20 cellular contexts compared by ENCODE assay signal in genomic region chr6:128509709-128510108, GRCh38. TPM values are rescaled to one million over a fixed set of nuclear protein-coding genes. Genes with fewer than 3 reads are reported as not detected.
DNase-seq lines count a peak whose midpoint lies in the region; ATAC-seq, FAIRE-seq and TF ChIP-seq lines count a peak whose summit lies in the region.
"Had no signal": no experiment of that assay in that cellular context is flagged by ENCODE, and none has a peak within 500 bp of the region (broad histone marks: within the 10 kb centered on the region; RNA-seq: fewer than 3 reads in every experiment).

No MANE protein-coding gene starts in this region.

- H3K27ac ChIP-seq in A549 (peak overlapping the region; percentile 86 to 89), angular gyrus (ENCODE audit: low read depth, low read length) (peak overlapping the region; percentile 52), layer of hippocampus (ENCODE audit: low read depth, low read length) (peak overlapping the region; percentile 15)
- H3K27ac ChIP-seq: ascending aorta, prostate gland had no signal

- no peaks in the 10 kb centered on the region for H3K9me3 ChIP-seq in A549
- H3K9me3 ChIP-seq: ascending aorta, prostate gland, transverse colon had no signal

- peaks cover 92% of the 10 kb centered on the region for H3K4me1 ChIP-seq in A549
- H3K4me1 ChIP-seq: ascending aorta, prostate gland had no signal

- TF ChIP-seq CTCF in A549 (IDR thresholded peaks at IDR 0.05) = no peak

- TF ChIP-seq POLR2A in A549 (IDR thresholded peaks at IDR 0.05; ENCODE audit: low read length) = no peak
- no peak for TF ChIP-seq POLR2A in GM18505 (IDR thresholded peaks at IDR 0.05; ENCODE audit: borderline replicate concordance, extremely low read depth, insufficient read depth, insufficient read length)

- WGBS in A549 (ENCODE audit: missing lambda C conversion rate) = 0% methylated on average over 1 of the region's 1 CpG

- no peaks in the 10 kb centered on the region for H3K27me3 ChIP-seq in layer of hippocampus (ENCODE audit: control insufficient read depth, insufficient read depth, low read length)
- H3K27me3 ChIP-seq: ascending aorta, transverse colon had no signal

- peak overlapping the region; percentile 89 for H3K4me2 ChIP-seq in A549

- CTCF ChIA-PET in A549 (lab: Yijun Ruan, JAX) = no interaction called here

- no peak for FAIRE-seq in A549 (lab: Jason Lieb, UNC)

- H3K4me3 ChIP-seq in A549 = no peak overlapping the region
- H3K4me3 ChIP-seq: ascending aorta, lung, prostate gland, transverse colon had no signal

- TF ChIP-seq EP300 in A549 (IDR thresholded peaks at IDR 0.05) = no peak

- no peak for TF ChIP-seq RAD21 in A549 (conservative IDR thresholded peaks at IDR 0.05 in 1 of 2, IDR thresholded peaks at IDR 0.05 in 1 of 2)

- DNase-seq in A549 (ENCODE audit: low read depth in 1 of 2, low spot score in 1 of 2) (no peak), iPS-NIHi7 (ENCODE audit: extremely low spot score) (no peak), NCI-H2029 (lab: John Stamatoyannopoulos, UW) (no peak)
- DNase-seq: activated CD4-positive, alpha-beta T cell treated with anti-CD3 and anti-CD28 coated beads for 4 hours; activated CD8-positive, alpha-beta memory T cell treated with anti-CD3 and anti-CD28 coated beads, Interleukin-2, amount 50 U/mL, for 4 hours; activated naive CD4-positive, alpha-beta T cell treated with Interleukin-2 at 50 U/mL for 16 hours; CD4-positive, CD25-positive, alpha-beta regulatory T cell; MM.1S; naive thymus-derived CD4-positive, alpha-beta T cell; NCI-H187 treated with DMSO at 0.1 percent for 48 hours; transverse colon had no signal

- POLR2A ChIA-PET in A549 (lab: Yijun Ruan, JAX) = interaction anchor here (2.5 kb wide), 1 partner anchor 11 kb away, joined by 10 read pairs; the partner anchor contains the start of gene PTPRK

- ATAC-seq in A549 (no peak), HG02981 (IDR thresholded peaks at IDR 0.05; ENCODE audit: unreplicated experiment) (peak; percentile 29), GM18867 (IDR thresholded peaks at IDR 0.05; ENCODE audit: unreplicated experiment) (no peak), GM18505 (IDR thresholded peaks at IDR 0.05; ENCODE audit: unreplicated experiment) (no peak)
- ATAC-seq: naive thymus-derived CD4-positive, alpha-beta T cell; stimulated activated memory B cell treated with anti-CD40 and anti-IgM and Interleukin-4, amounts not matched to agents 10 μg/mL and 1 μg/mL and 100 μg/mL, for 72 hours had no signal

TF ChIP-seq in A549, 52 proteins besides CTCF, POLR2A, EP300 and RAD21:
- no peak for TF ChIP-seq CEBPB (IDR thresholded peaks at IDR 0.05)
- TF ChIP-seq SREBF2 (IDR thresholded peaks at IDR 0.05) = no peak
- no peak for TF ChIP-seq KDM1A (IDR thresholded peaks at IDR 0.05; ENCODE audit: low read depth)
- no peak for TF ChIP-seq ESRRA (IDR thresholded peaks at IDR 0.05; ENCODE audit: borderline replicate concordance, low read length)
- TF ChIP-seq FOSB (CRISPR knock-in tag; IDR thresholded peaks at IDR 0.05) = no peak
- no peak for TF ChIP-seq HOXA7 (CRISPR knock-in tag; IDR thresholded peaks at IDR 0.05)
- TF ChIP-seq HOXB5 (CRISPR knock-in tag; IDR thresholded peaks at IDR 0.05) = no peak
- TF ChIP-seq BHLHE40 (IDR thresholded peaks at IDR 0.05; ENCODE audit: low read depth, low read length) = no peak
- no peak for TF ChIP-seq HMGXB4 (CRISPR knock-in tag; IDR thresholded peaks at IDR 0.05; ENCODE audit: borderline replicate concordance)
- no peak for TF ChIP-seq ZC3H11A (IDR thresholded peaks at IDR 0.05)
- TF ChIP-seq ZFP36 (IDR thresholded peaks at IDR 0.05; ENCODE audit: borderline replicate concordance, partially characterized antibody) = no peak
- TF ChIP-seq RARB (CRISPR knock-in tag; IDR thresholded peaks at IDR 0.05) = no peak
- TF ChIP-seq E2F6 (IDR thresholded peaks at IDR 0.05; ENCODE audit: borderline replicate concordance, low read depth) = no peak
- no peak for TF ChIP-seq GATA3 (IDR thresholded peaks at IDR 0.05; ENCODE audit: borderline replicate concordance)
- no peak for TF ChIP-seq POLR2AphosphoS2 (conservative IDR thresholded peaks at IDR 0.05; ENCODE audit: low read length)
- no peak for TF ChIP-seq KDM5A (IDR thresholded peaks at IDR 0.05)
- TF ChIP-seq JUNB (IDR thresholded peaks at IDR 0.05) = no peak
- TF ChIP-seq PHF8 (IDR thresholded peaks at IDR 0.05; ENCODE audit: borderline replicate concordance, low read depth) = no peak
- TF ChIP-seq HOXB13 (CRISPR knock-in tag; IDR thresholded peaks at IDR 0.05; ENCODE audit: low read depth) = no peak
TF ChIP-seq in A549: peak in this region for 0.

RNA-seq across cellular contexts. Expression of gene PTPRK, which starts 10.7 kb away (rescaled TPM):
- 16.1 and 33.9 TPM in 2 replicates for polyA plus RNA-seq in A549 (2011; rRNA removed)
- 3.6 and 3.9 TPM in 2 replicates for polyA plus RNA-seq in A549 (2012; cell fraction: cytosol; rRNA removed)
- polyA plus RNA-seq in A549 (2012; cell fraction: nucleus; rRNA removed) = 7.0 and 8.8 TPM in 2 replicates
- polyA plus RNA-seq in A549 (2017; fragmentation: RNase III; extraction: RNeasy Plus Mini Kit Qiagen cat#74134 plus additional on column Dnase treatment) = 11.1 to 15.2 TPM (median 14.4 TPM) in 3 replicates
- polyA minus RNA-seq in A549 (2011; rRNA and poly(A)+ RNA removed) = 42.1 and 47.4 TPM in 2 replicates

Comparison
In these comparisons a context has a peak if more than half of its experiments do, and no peak if none do; other contexts are left out.
1. H3K27ac ChIP-seq: peak in every context shown above with its lines; median percentile 88 in A549; 52 in angular gyrus; 15 in layer of hippocampus.